7 cellular contexts compared by ENCODE assay signal in genomic region chr9:89743576-89744254, GRCh38.
A peak's percentile ranks its signal among the peaks of the same experiment; 100 is the strongest.
DNase-seq lines count a peak whose midpoint lies in the region; ATAC-seq and TF ChIP-seq lines count a peak whose summit lies in the region.

No MANE protein-coding gene starts in this region.

- H3K4me1 ChIP-seq in thyroid gland = no peaks in the 10 kb centered on the region

- H3K36me3 Mint-ChIP-seq in natural killer cell = no peaks in the 10 kb centered on the region

- TF ChIP-seq POLR2A in thyroid gland (IDR thresholded peaks at IDR 0.05) = no peak

- DNase-seq in activated CD4-positive, alpha-beta T cell treated with anti-CD3 and anti-CD28 coated beads, Interleukin-2, amount 50 U/mL, for 48 hours = peak; percentile 40 to 46
- DNase-seq in natural killer cell (no peak), NCI-H526 treated with DMSO at 0.1 percent for 48 hours (lab: John Stamatoyannopoulos, UW) (no peak), thyroid gland (no peak), NCI-H187 (lab: John Stamatoyannopoulos, UW) (no peak)

- H3K9me3 ChIP-seq in thyroid gland = no peaks in the 10 kb centered on the region

- no peak for TF ChIP-seq CTCF in natural killer cell (IDR thresholded peaks at IDR 0.05)
- no peak for TF ChIP-seq CTCF in thyroid gland (IDR thresholded peaks at IDR 0.05)

- 88% methylated on average over 8 of the region's 8 CpGs for WGBS in thyroid gland, 2 donors

- no peaks in the 10 kb centered on the region for H3K27me3 ChIP-seq in thyroid gland

- no peak overlapping the region for H3K4me3 ChIP-seq in thyroid gland (replicated peaks in 1 of 3)

- ATAC-seq in GM19351 (IDR thresholded peaks at IDR 0.05; ENCODE audit: unreplicated experiment) (peak; percentile 57), HG03103 (IDR thresholded peaks at IDR 0.05; ENCODE audit: low read depth, unreplicated experiment) (peak; percentile 46), natural killer cell (peak; percentile 69 to 83 (median 81))

- H3K36me3 ChIP-seq in thyroid gland = no peaks in the 10 kb centered on the region

- peaks cover 22 to 25% of the 10 kb centered on the region in 2 donors for H3K4me1 Mint-ChIP-seq in natural killer cell

- intact Hi-C loops in natural killer cell (cut with micrococcal nuclease) = no loop called here
- intact Hi-C loops in thyroid gland (cut with DNase I) = no loop called here

- peak overlapping the region; percentile 77 to 84 for H3K27ac Mint-ChIP-seq in natural killer cell

- peaks cover 10 to 13% of the 10 kb centered on the region in 2 donors for H3K27me3 Mint-ChIP-seq in natural killer cell (ENCODE audit: low read depth in 2 of 2)

- H3K4me3 Mint-ChIP-seq in natural killer cell = peak overlapping the region; percentile 68

- no peaks in the 10 kb centered on the region for H3K9me3 Mint-ChIP-seq in natural killer cell

- no peak overlapping the region for H3K27ac ChIP-seq in thyroid gland

Comparison
In these comparisons a context has a peak if more than half of its experiments do, and no peak if none do; other contexts are left out.
1. DNase-seq: peak in activated CD4-positive, alpha-beta T cell treated with anti-CD3 and anti-CD28 coated beads, Interleukin-2, amount 50 U/mL, for 48 hours (2 of 2); none in natural killer cell (single experiment), NCI-H526 treated with DMSO at 0.1 percent for 48 hours (single experiment), thyroid gland (0 of 2) and NCI-H187 (0 of 2).
2. Peak in every context shown above with its lines, with median percentiles within 50 percentile points of each other: ATAC-seq.